8 cellular contexts compared by ENCODE assay signal in genomic region chr2:113551637-113552317, GRCh38. TPM values are rescaled to one million over a fixed set of nuclear protein-coding genes. Genes with fewer than 3 reads are reported as not detected.
DNase-seq lines count a peak whose midpoint lies in the region; ATAC-seq and TF ChIP-seq lines count a peak whose summit lies in the region.
"Not testable (repeated sequence)": the region's sequence is repeated elsewhere in the genome, so short reads cannot be mapped to it uniquely, and the experiment has no call there.

No MANE protein-coding gene starts in this region.

- TF ChIP-seq CTCF in DND-41 (IDR thresholded peaks at IDR 0.05; ENCODE audit: borderline replicate concordance, extremely low read depth, low read length, poor library complexity, severe bottlenecking); MM.1S (IDR thresholded peaks at IDR 0.05; ENCODE audit: low read length); left lung (IDR thresholded peaks at IDR 0.05): not testable (repeated sequence)

- peak; percentile 91 for ATAC-seq in DND-41 (ENCODE audit: insufficient read depth, low read depth)
- ATAC-seq in GM21390 (IDR thresholded peaks at IDR 0.05; ENCODE audit: unreplicated experiment), result peak; percentile 77
- peak; percentile 73 for ATAC-seq in HG02981 (IDR thresholded peaks at IDR 0.05; ENCODE audit: unreplicated experiment)
- ATAC-seq in activated naive CD4-positive, alpha-beta T cell treated with anti-CD3 and anti-CD28 coated beads, Interleukin-2, amount 50 U/mL, for 72 hours, result peak; percentile 96 to 97
- peak; percentile 94 for ATAC-seq in left lung

- peak overlapping the region; percentile 56 for H3K4me2 ChIP-seq in DND-41 (ENCODE audit: insufficient read depth, low read length)
- H3K4me2 ChIP-seq in MM.1S (ENCODE audit: low read depth, low read length), result not testable (repeated sequence)

- intact Hi-C loops in left lung (cut with DNase I), result not testable (repeated sequence)

- not testable (repeated sequence) for H3F3A ChIP-seq in MM.1S (ENCODE audit: insufficient read depth, low read length)

- H3K9me3 ChIP-seq in DND-41 (ENCODE audit: insufficient read depth, low read length, severe bottlenecking); MM.1S (replicated peaks; ENCODE audit: insufficient read depth, low read length); left lung: not testable (repeated sequence)

- H3K27me3 ChIP-seq in DND-41 (ENCODE audit: insufficient read depth, low read length, poor library complexity); MM.1S (replicated peaks; ENCODE audit: insufficient read depth, low read length); left lung: not testable (repeated sequence)

- H2AFZ ChIP-seq in DND-41 (ENCODE audit: low read depth, low read length), result peak overlapping the region; percentile 59
- not testable (repeated sequence) for H2AFZ ChIP-seq in MM.1S (ENCODE audit: low read length)

- H3K79me2 ChIP-seq in DND-41 (ENCODE audit: insufficient read depth, low read length); MM.1S (ENCODE audit: low read length): not testable (repeated sequence)

- peak overlapping the region in 1 of 2 experiments; percentile 49; a peak in 2 of 4 replicates for H3K4me3 ChIP-seq in DND-41 (ENCODE audit: low read depth in 1 of 2, low read length in 2 of 2)
- H3K4me3 ChIP-seq in MM.1S (ENCODE audit: low read length); left lung: not testable (repeated sequence)

- not testable (repeated sequence) for H3K36me3 Mint-ChIP-seq in activated naive CD4-positive, alpha-beta T cell treated with anti-CD3 and anti-CD28 coated beads, Interleukin-2, amount 50 U/mL, for 72 hours

- not testable (repeated sequence) for H4K20me1 ChIP-seq in DND-41 (ENCODE audit: insufficient read depth, low read length); MM.1S (ENCODE audit: insufficient read depth, low read length)

- not testable (repeated sequence) for H3K9me3 Mint-ChIP-seq in activated naive CD4-positive, alpha-beta T cell treated with anti-CD3 and anti-CD28 coated beads, Interleukin-2, amount 50 U/mL, for 72 hours

- H3K9me2 ChIP-seq in MM.1S (replicated peaks; ENCODE audit: insufficient read depth, low read length), result not testable (repeated sequence)

- not testable (repeated sequence) for H3K4me1 ChIP-seq in DND-41 (ENCODE audit: insufficient read depth, low read length); MM.1S (ENCODE audit: low read length); left lung

- H3K27ac Mint-ChIP-seq in activated naive CD4-positive, alpha-beta T cell treated with anti-CD3 and anti-CD28 coated beads, Interleukin-2, amount 50 U/mL, for 72 hours, result not testable (repeated sequence)

- peak overlapping the region; percentile 35; the same call in 1 of the 2 replicates for H3K9ac ChIP-seq in DND-41 (ENCODE audit: low read depth, low read length)
- H3K9ac ChIP-seq in MM.1S (ENCODE audit: low read length), result not testable (repeated sequence)

- H3K27ac ChIP-seq in DND-41 (ENCODE audit: low read length) (peak overlapping the region; percentile 77), MM.1S (ENCODE audit: low read length) (peak overlapping the region; percentile 38; the same call in 1 of the 2 replicates)
- not testable (repeated sequence) for H3K27ac ChIP-seq in left lung

- not testable (repeated sequence) for H3K36me3 ChIP-seq in DND-41 (ENCODE audit: insufficient read depth, low read length); MM.1S (replicated peaks; ENCODE audit: insufficient read depth, low read length); left lung

- DNase-seq in DND-41 (peak; percentile 86), MM.1S (peak; percentile 36), left lung (peak in 1 of 2 donors; percentile 47)
- DNase-seq in activated CD4-positive, alpha-beta T cell treated with anti-CD3 and anti-CD28 coated beads, Interleukin-2, amount 50 U/mL, for 4 hours, result peak; percentile 52 to 60
- DNase-seq in activated naive CD4-positive, alpha-beta T cell treated with anti-CD3 and anti-CD28 coated beads, Interleukin-2, amount 50 U/mL, for 72 hours (ENCODE audit: low spot score in 2 of 2), result peak; percentile 39 to 54
- peak; percentile 31 to 35 for DNase-seq in stimulated activated CD8-positive, alpha-beta memory T cell treated with anti-CD3 and anti-CD28 coated beads, Interleukin-15, amount 100 ng/mL, for 4 hours (ENCODE audit: low read depth in 2 of 2)

RNA-seq across cellular contexts. Expression of gene FOXD4L1, which starts 53.3 kb away (rescaled TPM):
- under 1 TPM in 1 of 2 donors, not detected in 1; 0.30 TPM for total RNA-seq in activated naive CD4-positive, alpha-beta T cell treated with anti-CD3 and anti-CD28 coated beads, Interleukin-2, amount 50 U/mL, for 72 hours
- under 1 TPM; 0.17 to 0.71 TPM for total RNA-seq in left lung
